20 cellular contexts compared by ENCODE assay signal in genomic region chr10:52111151-52111891, GRCh38.
DNase-seq lines count a peak whose midpoint lies in the region; ATAC-seq and TF ChIP-seq lines count a peak whose summit lies in the region.
"Had no signal": no experiment of that assay in that cellular context is flagged by ENCODE, and none has a peak within 500 bp of the region (broad histone marks: within the 10 kb centered on the region; RNA-seq: fewer than 3 reads in every experiment).

No MANE protein-coding gene starts in this region.

- H3K9me3 ChIP-seq in heart left ventricle = no peaks in the 10 kb centered on the region
- H3K9me3 ChIP-seq in AG04450 (ENCODE audit: control insufficient read depth, insufficient read depth, low read length) = no peaks in the 10 kb centered on the region; the same call in 1 of the 2 replicates
- H3K9me3 ChIP-seq in psoas muscle = no peaks in the 10 kb centered on the region
- H3K9me3 ChIP-seq: A549, Caco-2, HAP-1 had no signal

- CTCF ChIA-PET in AG04450 (lab: Charles Lee) = no interaction called here

- intact Hi-C loops in heart left ventricle (cut with DNase I) = no loop called here
- intact Hi-C loops in Right ventricle myocardium inferior (cut with DNase I) = no loop called here
- intact Hi-C loops in psoas muscle (cut with DNase I) = no loop called here

- H3K27ac Mint-ChIP-seq in osteocyte (ENCODE audit: unreplicated experiment) = no peak overlapping the region
- H3K27ac Mint-ChIP-seq: CD4-positive, CD25-positive, alpha-beta regulatory T cell; CD8-positive, alpha-beta T cell; HFFc6 had no signal

- 58 to 66% (median 62%) methylated on average over 3 of the region's 3 CpGs for WGBS in heart left ventricle, 4 donors
- WGBS in psoas muscle, 3 donors = 45 to 64% (median 56%) methylated on average over 3 of the region's 3 CpGs

- peaks cover 4% of the 10 kb centered on the region for H3K9me3 Mint-ChIP-seq in osteocyte (ENCODE audit: unreplicated experiment)
- H3K9me3 Mint-ChIP-seq: HFFc6 had no signal

- no peak for TF ChIP-seq POLR2A in heart left ventricle (IDR thresholded peaks at IDR 0.05)

- H3K27ac ChIP-seq in heart left ventricle (no peak overlapping the region), AG04450 (ENCODE audit: low read depth, low read length) (no peak overlapping the region), psoas muscle (peak overlapping the region; percentile 42)
- H3K27ac ChIP-seq: A549, C4-2B had no signal

- H3K27me3 ChIP-seq in heart left ventricle (no peaks in the 10 kb centered on the region), AG04450 (ENCODE audit: control insufficient read depth, insufficient read depth, low read length) (no peaks in the 10 kb centered on the region), psoas muscle (ENCODE audit: insufficient read depth in 3 of 3, low read length in 2 of 3) (no peaks in the 10 kb centered on the region)

- POLR2A ChIA-PET in AG04450 (lab: Yijun Ruan, JAX) = no interaction called here

- H3K4me1 ChIP-seq in heart left ventricle = peaks cover 0 to 5% (median 0%) of the 10 kb centered on the region in 12 donors
- peaks cover 30% of the 10 kb centered on the region for H3K4me1 ChIP-seq in psoas muscle
- H3K4me1 ChIP-seq: A549, HAP-1 had no signal

- H3K4me3 Mint-ChIP-seq in osteocyte (ENCODE audit: unreplicated experiment) = no peak overlapping the region
- H3K4me3 Mint-ChIP-seq: CD4-positive, CD25-positive, alpha-beta regulatory T cell; CD8-positive, alpha-beta T cell; HFFc6 had no signal

- H3K4me3 ChIP-seq in heart left ventricle = no peak overlapping the region
- no peak overlapping the region for H3K4me3 ChIP-seq in AG04450 (ENCODE audit: low read depth, low read length)
- H3K4me3 ChIP-seq in LNCaP clone FGC (ENCODE audit: low read depth, low read length) = no peak overlapping the region
- peak overlapping the region; percentile 28 for H3K4me3 ChIP-seq in psoas muscle
- H3K4me3 ChIP-seq: A549, HAP-1 had no signal

- H3K36me3 ChIP-seq in heart left ventricle = no peaks in the 10 kb centered on the region
- H3K36me3 ChIP-seq in psoas muscle (ENCODE audit: insufficient read depth in 1 of 2, low read depth in 1 of 2) = no peaks in the 10 kb centered on the region
- H3K36me3 ChIP-seq: HAP-1 had no signal

- no peak for DNase-seq in heart left ventricle
- DNase-seq in Right ventricle myocardium inferior (ENCODE audit: missing footprints) = no peak
- DNase-seq in AG04450 (ENCODE audit: low read depth, low spot score) = peak; percentile 0
- peak; percentile 60 for DNase-seq in LNCaP clone FGC (ENCODE audit: low read depth)
- DNase-seq in psoas muscle = no peak
- DNase-seq in osteocyte (ENCODE audit: extremely low spot score, unreplicated experiment) = no peak
- no peak for DNase-seq in activated CD8-positive, alpha-beta memory T cell treated with anti-CD3 and anti-CD28 coated beads, Interleukin-2, amount 50 U/mL, for 48 hours
- DNase-seq in retina = no peak
- DNase-seq: 8988T; ACHN; Caco-2; CD4-positive, CD25-positive, alpha-beta regulatory T cell; CD8-positive, alpha-beta T cell; DMS153; DND-41; GOT3; HFFc6 had no signal

- no peaks in the 10 kb centered on the region for H3K27me3 Mint-ChIP-seq in osteocyte (ENCODE audit: unreplicated experiment)
- H3K27me3 Mint-ChIP-seq: CD4-positive, CD25-positive, alpha-beta regulatory T cell had no signal

- H3K36me3 Mint-ChIP-seq in osteocyte (ENCODE audit: unreplicated experiment) = no peaks in the 10 kb centered on the region
- H3K36me3 Mint-ChIP-seq: CD4-positive, CD25-positive, alpha-beta regulatory T cell; CD8-positive, alpha-beta T cell had no signal

- no peak for TF ChIP-seq CTCF in heart left ventricle (IDR thresholded peaks at IDR 0.05)
- TF ChIP-seq CTCF in AG04450 (IDR thresholded peaks at IDR 0.05; ENCODE audit: low read depth, low read length) = no peak
- TF ChIP-seq CTCF in LNCaP clone FGC (IDR thresholded peaks at IDR 0.05; ENCODE audit: control insufficient read depth, extremely low read depth, insufficient read depth) = no peak
- TF ChIP-seq CTCF in psoas muscle (IDR thresholded peaks at IDR 0.05) = no peak
- no peak for TF ChIP-seq CTCF in osteocyte (IDR thresholded peaks at IDR 0.05)

- ATAC-seq in heart left ventricle = peak in 3 of 4 donors; percentile 22 to 80 (median 44)
- ATAC-seq in Right ventricle myocardium inferior = no peak
- peak in 3 of 4 donors; percentile 52 to 75 (median 69) for ATAC-seq in psoas muscle
- ATAC-seq: A549; CD8-positive, alpha-beta T cell had no signal

- H3K4me1 Mint-ChIP-seq in osteocyte (ENCODE audit: unreplicated experiment) = no peaks in the 10 kb centered on the region
- H3K4me1 Mint-ChIP-seq: CD4-positive, CD25-positive, alpha-beta regulatory T cell had no signal

Comparison
In these comparisons a context has a peak if more than half of its experiments do, and no peak if none do; other contexts are left out.
1. DNase-seq: peak in AG04450 (single experiment) and LNCaP clone FGC (single experiment); none in heart left ventricle (0 of 5), Right ventricle myocardium inferior (single experiment), psoas muscle (0 of 2), osteocyte (single experiment), activated CD8-positive, alpha-beta memory T cell treated with anti-CD3 and anti-CD28 coated beads, Interleukin-2, amount 50 U/mL, for 48 hours (single experiment) and retina (single experiment).